ENCODE assay signal across 23 cellular contexts in genomic region chr16:22926105-22926751, GRCh38.
"Had no signal": no experiment of that assay in that cellular context is flagged by ENCODE, and none has a peak within 500 bp of the region (broad histone marks: within the 10 kb centered on the region; RNA-seq: fewer than 3 reads in every experiment).

No MANE protein-coding gene starts in this region.

- H3K4me1 ChIP-seq: ascending aorta, body of pancreas, SJSA1 had no signal

- H3K27me3 ChIP-seq: ascending aorta, body of pancreas had no signal

- H3K27ac ChIP-seq: ascending aorta, body of pancreas, SJSA1 had no signal

- ATAC-seq: activated T-cell treated with anti-CD3 and anti-CD28 coated beads, Interleukin-2, amount 50 U/mL, for 4 hours; activated T-helper 17 cell treated with anti-CD3 and anti-CD28 coated beads, Interleukin-2, amount 50 U/mL, for 72 hours; body of pancreas; T-cell had no signal

- H3K36me3 ChIP-seq: ascending aorta, SJSA1 had no signal

- H3K9me3 ChIP-seq: ascending aorta, body of pancreas, SJSA1 had no signal

- DNase-seq: activated B cell treated with CpG ODN at 0.5 μM for 24 hours; activated CD4-positive, alpha-beta memory T cell treated with anti-CD3 and anti-CD28 coated beads for 36 hours; activated CD4-positive, alpha-beta T cell treated with anti-CD3 and anti-CD28 coated beads, Interleukin-2, amount 10 ng/mL, durations not matched to agents 7 days and 5 days; activated CD8-positive, alpha-beta memory T cell treated with anti-CD3 and anti-CD28 coated beads for 24 hours; activated gamma-delta T cell treated with Interleukin-2 at 50 U/mL for 16 hours; activated naive CD4-positive, alpha-beta T cell treated with anti-CD3 and anti-CD28 coated beads, Interleukin-2, amount 10 ng/mL, durations not matched to agents 7 days and 5 days; activated naive CD8-positive, alpha-beta T cell treated with anti-CD3 and anti-CD28 coated beads, Interleukin-2, amount 10 ng/mL, durations not matched to agents 7 days and 5 days; activated T-cell treated with anti-CD3 and anti-CD28 coated beads, Interleukin-2, amount 50 U/mL, for 4 hours; body of pancreas; KG1; NCI-H1048; NCI-H146; NCI-H187 treated with DMSO at 0.1 percent for 48 hours; NCI-H2081 treated with DMSO at 0.1 percent for 48 hours; NCI-H446 treated with DMSO at 0.1 percent for 48 hours; NCI-H524 treated with DMSO at 0.1 percent for 48 hours; NCI-H748 treated with DMSO at 0.1 percent for 48 hours; T-cell; T-helper 2 cell; T1000 had no signal

- H3K4me3 ChIP-seq: ascending aorta, body of pancreas, SJSA1 had no signal
